Comparison of ENCODE assay signal across 11 cellular contexts in genomic region chr12:27555316-27555715, GRCh38. TPM values are rescaled to one million over a fixed set of nuclear protein-coding genes. Genes with fewer than 3 reads are reported as not detected.
DNase-seq lines count a peak whose midpoint lies in the region; ATAC-seq, FAIRE-seq and TF ChIP-seq lines count a peak whose summit lies in the region.
"Had no signal": no experiment of that assay in that cellular context is flagged by ENCODE, and none has a peak within 500 bp of the region (broad histone marks: within the 10 kb centered on the region; RNA-seq: fewer than 3 reads in every experiment).

No MANE protein-coding gene starts in this region.

- peak overlapping the region; percentile 89 for H3K4me2 ChIP-seq in endothelial cell of umbilical vein (ENCODE audit: insufficient read depth, low read length)

- no TSS peak for BruUV-seq in endothelial cell of umbilical vein (replicated peaks; lab: Mats Ljungman, UMichigan)

- CTCF ChIA-PET in endothelial cell of umbilical vein (lab: Charles Lee): interaction anchor here (0.6 to 3.1 kb wide), 13 partner anchors 9 to 131 kb away, joined by 3 to 18 read pairs (median 6); partner anchors contain the start of gene PPFIBP1

- H3K36me3 ChIP-seq in right atrium auricular region (no peaks in the 10 kb centered on the region), endothelial cell of umbilical vein (ENCODE audit: control insufficient read depth in 2 of 2, extremely low read depth in 1 of 2, insufficient read depth in 2 of 2, low read length in 2 of 2) (no peaks in the 10 kb centered on the region)

- H3K9ac ChIP-seq in endothelial cell of umbilical vein (replicated peaks; ENCODE audit: extremely low read depth, insufficient read depth, low read length): peak overlapping the region; percentile 19

- no peaks in the 10 kb centered on the region for H3K9me3 Mint-ChIP-seq in osteocyte (ENCODE audit: unreplicated experiment)
- no peaks in the 10 kb centered on the region for H3K9me3 Mint-ChIP-seq in effector memory CD8-positive, alpha-beta T cell
- H3K9me3 Mint-ChIP-seq: immature natural killer cell had no signal

- dilution Hi-C loops in endothelial cell of umbilical vein (cut with MboI; ENCODE audit: extremely low pct_ligation_motif_present, low sequenced_read_pairs): no loop called here

- peaks cover 3% of the 10 kb centered on the region for H3K36me3 Mint-ChIP-seq in osteocyte (ENCODE audit: unreplicated experiment)
- no peaks in the 10 kb centered on the region for H3K36me3 Mint-ChIP-seq in effector memory CD8-positive, alpha-beta T cell (ENCODE audit: insufficient read depth)
- H3K36me3 Mint-ChIP-seq: immature natural killer cell had no signal

- no peak overlapping the region for H2AFZ ChIP-seq in endothelial cell of umbilical vein (ENCODE audit: low read depth, low read length)

- H3K4me1 Mint-ChIP-seq in osteocyte (ENCODE audit: unreplicated experiment): peaks cover 68% of the 10 kb centered on the region
- H3K4me1 Mint-ChIP-seq in effector memory CD8-positive, alpha-beta T cell (ENCODE audit: low read depth in 2 of 2): no peaks in the 10 kb centered on the region
- H3K4me1 Mint-ChIP-seq: immature natural killer cell had no signal

- H3K4me3 Mint-ChIP-seq in osteocyte (ENCODE audit: unreplicated experiment): no peak overlapping the region
- H3K4me3 Mint-ChIP-seq in effector memory CD8-positive, alpha-beta T cell: no peak overlapping the region
- H3K4me3 Mint-ChIP-seq: immature natural killer cell had no signal

- H3K4me1 ChIP-seq in right atrium auricular region (peaks cover 0 to 90% of the 10 kb centered on the region in 2 donors), endothelial cell of umbilical vein (ENCODE audit: control insufficient read depth, extremely low read depth, insufficient read depth, low read length) (peaks cover 75% of the 10 kb centered on the region)

- no peaks in the 10 kb centered on the region for H3K9me1 ChIP-seq in endothelial cell of umbilical vein (replicated peaks; ENCODE audit: control insufficient read depth, extremely low read depth, insufficient read depth, low read length)

- peaks cover 99% of the 10 kb centered on the region for H3K79me2 ChIP-seq in endothelial cell of umbilical vein (ENCODE audit: control insufficient read depth, insufficient read depth, low read length)

- no peaks in the 10 kb centered on the region for H3K27me3 ChIP-seq in right atrium auricular region
- no peaks in the 10 kb centered on the region for H3K27me3 ChIP-seq in endothelial cell of umbilical vein (ENCODE audit: control insufficient read depth in 2 of 2, insufficient read depth in 2 of 2, low read length in 2 of 2)

- H3K27ac Mint-ChIP-seq in osteocyte (ENCODE audit: unreplicated experiment): peak overlapping the region; percentile 92
- H3K27ac Mint-ChIP-seq in effector memory CD8-positive, alpha-beta T cell: no peak overlapping the region
- H3K27ac Mint-ChIP-seq: immature natural killer cell had no signal

- no peaks in the 10 kb centered on the region for H3K27me3 Mint-ChIP-seq in osteocyte (ENCODE audit: unreplicated experiment)
- H3K27me3 Mint-ChIP-seq in effector memory CD8-positive, alpha-beta T cell: peaks cover 3 to 9% of the 10 kb centered on the region in 2 donors

- ATAC-seq in left cardiac atrium (no peak), GM19328 (IDR thresholded peaks at IDR 0.05; ENCODE audit: unreplicated experiment) (no peak)
- ATAC-seq in effector memory CD8-positive, alpha-beta T cell (replicated peaks): no peak

- H4K20me1 ChIP-seq in endothelial cell of umbilical vein (replicated peaks; ENCODE audit: control insufficient read depth, extremely low read depth, insufficient read depth, low read length): no peaks in the 10 kb centered on the region

- H3K27ac ChIP-seq in right atrium auricular region (peak overlapping the region; percentile 80 to 89), endothelial cell of umbilical vein (ENCODE audit: insufficient read depth, low read depth, low read length) (peak overlapping the region; percentile 70)

- H3K4me3 ChIP-seq in right atrium auricular region (peak overlapping the region in 1 of 2 donors; percentile 12), endothelial cell of umbilical vein (replicated peaks in 1 of 3; ENCODE audit: insufficient read depth in 1 of 3, low read depth in 1 of 3, low read length in 3 of 3) (peak overlapping the region in 2 of 3 experiments; percentile 9 to 53)

- no peak for FAIRE-seq in endothelial cell of umbilical vein (lab: Jason Lieb, UNC)
- FAIRE-seq: colon had no signal

- TF ChIP-seq CTCF in right atrium auricular region (IDR thresholded peaks at IDR 0.05): no peak
- TF ChIP-seq CTCF in endothelial cell of umbilical vein (IDR thresholded peaks at IDR 0.05; ENCODE audit: extremely low read depth in 1 of 2, insufficient read depth in 1 of 2, low read depth in 1 of 2, low read length in 2 of 2): no peak
- TF ChIP-seq CTCF in osteocyte (IDR thresholded peaks at IDR 0.05): no peak

- intact Hi-C loops in left cardiac atrium (cut with DNase I) (no loop called here), endothelial cell of umbilical vein (cut with micrococcal nuclease) (loop anchor here (2.0 kb wide), 1 partner anchor 19 kb away; no protein-coding TSS in a partner anchor)

- no peaks in the 10 kb centered on the region for H3K9me3 ChIP-seq in right atrium auricular region
- H3K9me3 ChIP-seq in endothelial cell of umbilical vein (replicated peaks; ENCODE audit: control insufficient read depth, insufficient read depth, low read length): no peaks in the 10 kb centered on the region

- DNase-seq in right atrium auricular region (ENCODE audit: low spot score) (no peak), left cardiac atrium (no peak), endothelial cell of umbilical vein (ENCODE audit: low read depth, low spot score) (peak; percentile 87), osteocyte (ENCODE audit: extremely low spot score, unreplicated experiment) (no peak), RKO (ENCODE audit: low spot score) (no peak), NAMALWA (ENCODE audit: low spot score) (no peak)
- DNase-seq in effector memory CD8-positive, alpha-beta T cell: no peak
- DNase-seq: immature natural killer cell; stimulated activated CD4-positive, alpha-beta T cell treated with anti-CD3 and anti-CD28 coated beads, Interleukin-12 subunit alpha, Interleukin-12 subunit beta, amount 100 ng/mL, for 4 hours had no signal

- TF ChIP-seq POLR2A in endothelial cell of umbilical vein (IDR thresholded peaks at IDR 0.05; ENCODE audit: low read depth, low read length): no peak

- POLR2A ChIA-PET in endothelial cell of umbilical vein (lab: Charles Lee): interaction anchor here (1.1 to 2.1 kb wide), 3 partner anchors 19 to 95 kb away, joined by 3 to 11 read pairs (median 7); partner anchors contain the start of gene PPFIBP1

TF ChIP-seq in endothelial cell of umbilical vein, 7 proteins besides CTCF, POLR2A, EP300 and RAD21:
- TF ChIP-seq EZH2 (IDR thresholded peaks at IDR 0.05; ENCODE audit: borderline replicate concordance, low read depth, low read length, severe bottlenecking) (no peak), JUN (IDR thresholded peaks at IDR 0.05; ENCODE audit: borderline replicate concordance, insufficient read depth, insufficient read length, low read depth) (no peak), GATA2 (IDR thresholded peaks at IDR 0.05; ENCODE audit: insufficient read depth, insufficient read length, low read depth, low read length) (no peak), POLR2AphosphoS5 (IDR thresholded peaks at IDR 0.05; ENCODE audit: insufficient read depth, low read depth, low read length) (no peak), MYC (IDR thresholded peaks at IDR 0.05; ENCODE audit: low read depth, low read length) (no peak), FOS (IDR thresholded peaks at IDR 0.05; ENCODE audit: borderline replicate concordance, insufficient read depth, low read length) (no peak)
- TF ChIP-seq, protein P1, sequence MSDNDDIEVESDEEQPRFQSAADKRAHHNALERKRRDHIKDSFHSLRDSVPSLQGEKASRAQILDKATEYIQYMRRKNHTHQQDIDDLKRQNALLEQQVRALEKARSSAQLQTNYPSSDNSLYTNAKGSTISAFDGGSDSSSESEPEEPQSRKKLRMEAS (IDR thresholded peaks at IDR 0.05; ENCODE audit: insufficient read depth, insufficient read length): no peak
TF ChIP-seq in endothelial cell of umbilical vein: peak in this region for 0.

RNA-seq across cellular contexts. Expression of gene PPFIBP1, which starts 31.3 kb away (rescaled TPM):
- total RNA-seq in right atrium auricular region (10 to 100 TPM; 65.2 to 66.0 TPM), left cardiac atrium (100 to 1,000 TPM in 1 of 2 donors, 10 to 100 TPM in 1; 92.7 to 123 TPM), endothelial cell of umbilical vein (154 TPM in 2 replicates), osteocyte (81.5 and 84.1 TPM in 2 replicates)
- polyA plus RNA-seq in endothelial cell of umbilical vein: 37.2 and 45.5 TPM in 2 replicates
- polyA plus RNA-seq in endothelial cell of umbilical vein (2011; cell fraction: cytosol; rRNA removed): 41.7 and 42.3 TPM in 2 replicates
- polyA plus RNA-seq in endothelial cell of umbilical vein (2011; cell fraction: nucleus; rRNA removed): 179 and 233 TPM in 2 replicates
- polyA plus RNA-seq in endothelial cell of umbilical vein (2012): 84.8 and 122 TPM in 2 replicates
- 182 and 216 TPM in 2 replicates for polyA minus RNA-seq in endothelial cell of umbilical vein
- 8.4 TPM for polyA minus RNA-seq in endothelial cell of umbilical vein (2011; cell fraction: cytosol; rRNA and poly(A)+ RNA removed)
- 280 and 362 TPM in 2 replicates for polyA minus RNA-seq in endothelial cell of umbilical vein (2011; cell fraction: nucleus; rRNA and poly(A)+ RNA removed)
